ENCODE assay signal across 12 cellular contexts in genomic region chr20:47228654-47229053, GRCh38.
"Had no signal": no experiment of that assay in that cellular context is flagged by ENCODE, and none has a peak within 500 bp of the region (broad histone marks: within the 10 kb centered on the region; RNA-seq: fewer than 3 reads in every experiment).

No MANE protein-coding gene starts in this region.

- DNase-seq: activated CD4-positive, alpha-beta T cell treated with anti-CD3 and anti-CD28 coated beads for 4 hours; activated effector memory CD4-positive, alpha-beta T cell treated with anti-CD3 and anti-CD28 coated beads, Interleukin-2, amount 50 U/mL, for 16 hours; activated T-cell treated with anti-CD3 and anti-CD28 coated beads for 4 hours; esophagus squamous epithelium; foreskin fibroblast; mesendoderm; nephron progenitor cell; stimulated activated CD4-positive, alpha-beta T cell treated with anti-CD3 and anti-CD28 coated beads, Interleukin-4, amount 100 ng/mL, for 1 hour; stimulated activated CD8-positive, alpha-beta memory T cell treated with anti-CD3 and anti-CD28 coated beads, Interleukin-4, amount 100 ng/mL, for 48 hours; thyroid gland; uterus had no signal

- H3K4me3 ChIP-seq: esophagus squamous epithelium, thyroid gland, uterus had no signal

- ATAC-seq: left lobe of liver had no signal

- H3K4me1 ChIP-seq: esophagus squamous epithelium, thyroid gland, uterus had no signal

- H3K4me3 Mint-ChIP-seq: nephron progenitor cell had no signal

- H3K9me3 Mint-ChIP-seq: nephron progenitor cell had no signal

- H3K9me3 ChIP-seq: esophagus squamous epithelium, thyroid gland, uterus had no signal

- H3K27me3 ChIP-seq: esophagus squamous epithelium, thyroid gland, uterus had no signal

- H3K36me3 ChIP-seq: uterus had no signal

- H3K27ac ChIP-seq: esophagus squamous epithelium, thyroid gland, uterus had no signal
